ENCODE assay signal across 20 cellular contexts in the genomic region with DNA sequence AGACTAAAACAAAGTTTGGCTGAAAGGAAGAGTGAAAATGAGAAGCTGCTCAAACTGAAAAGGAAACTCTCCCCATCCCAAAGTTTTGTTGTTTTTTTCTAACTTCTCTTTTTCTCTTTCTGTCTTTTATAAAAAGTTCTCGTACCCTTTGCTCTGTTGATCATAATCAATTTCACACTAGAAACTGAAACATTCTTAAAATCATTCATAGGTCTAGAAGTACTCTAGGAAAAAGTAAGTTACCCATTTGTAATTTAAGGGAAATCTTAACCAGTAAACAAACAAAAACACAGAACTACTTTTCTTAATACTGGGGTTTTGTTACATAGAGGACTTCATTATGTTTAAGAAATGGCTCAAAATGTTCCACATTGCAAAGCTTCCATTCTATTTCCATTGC.
"Had no signal": no experiment of that assay in that cellular context is flagged by ENCODE, and none has a peak within 500 bp of the region (broad histone marks: within the 10 kb centered on the region; RNA-seq: fewer than 3 reads in every experiment).

No MANE protein-coding gene starts in this region.

- H3K9me3 Mint-ChIP-seq: naive thymus-derived CD8-positive, alpha-beta T cell; nephron progenitor cell; type B pancreatic cell had no signal

- H3K36me3 Mint-ChIP-seq: naive thymus-derived CD8-positive, alpha-beta T cell; type B pancreatic cell had no signal

- H3K27ac Mint-ChIP-seq: naive thymus-derived CD8-positive, alpha-beta T cell; nephron progenitor cell; type B pancreatic cell had no signal

- H3K4me1 Mint-ChIP-seq: naive thymus-derived CD8-positive, alpha-beta T cell; nephron progenitor cell had no signal

- FAIRE-seq: frontal cortex, keratinocyte, urothelium cell line had no signal

- H3K27me3 Mint-ChIP-seq: naive thymus-derived CD8-positive, alpha-beta T cell; type B pancreatic cell had no signal

- H3K4me3 Mint-ChIP-seq: naive thymus-derived CD8-positive, alpha-beta T cell; nephron progenitor cell; type B pancreatic cell had no signal

- DNase-seq: dorsolateral prefrontal cortex; effector CD4-positive, alpha-beta T cell; left ventricle myocardium superior; lower lobe of right lung; naive thymus-derived CD8-positive, alpha-beta T cell; nephron progenitor cell; nucleus accumbens; stimulated activated CD4-positive, alpha-beta T cell treated with anti-CD3 and anti-CD28 coated beads, Interleukin-12 subunit alpha, Interleukin-12 subunit beta, amount 100 ng/mL, for 4 hours; stimulated activated CD4-positive, alpha-beta T cell treated with anti-CD3 and anti-CD28 coated beads, Interleukin-1b, Interleukin-23, amount 100 ng/mL, for 48 hours; stimulated activated CD4-positive, alpha-beta T cell treated with anti-CD3 and anti-CD28 coated beads, Interleukin-4, amount 100 ng/mL, for 1 hour; stimulated activated CD8-positive, alpha-beta memory T cell treated with anti-CD3 and anti-CD28 coated beads, Interleukin-4, amount 100 ng/mL, for 48 hours; stimulated activated naive CD4-positive, alpha-beta T cell treated with Interleukin-2 at 50 U/mL for 16 hours; stomach; testis; tibial artery had no signal

- ATAC-seq: left ventricle myocardium superior; lower lobe of right lung; naive thymus-derived CD8-positive, alpha-beta T cell; sciatic nerve had no signal
